ENCODE assay signal across 1 cellular context in the genomic region with DNA sequence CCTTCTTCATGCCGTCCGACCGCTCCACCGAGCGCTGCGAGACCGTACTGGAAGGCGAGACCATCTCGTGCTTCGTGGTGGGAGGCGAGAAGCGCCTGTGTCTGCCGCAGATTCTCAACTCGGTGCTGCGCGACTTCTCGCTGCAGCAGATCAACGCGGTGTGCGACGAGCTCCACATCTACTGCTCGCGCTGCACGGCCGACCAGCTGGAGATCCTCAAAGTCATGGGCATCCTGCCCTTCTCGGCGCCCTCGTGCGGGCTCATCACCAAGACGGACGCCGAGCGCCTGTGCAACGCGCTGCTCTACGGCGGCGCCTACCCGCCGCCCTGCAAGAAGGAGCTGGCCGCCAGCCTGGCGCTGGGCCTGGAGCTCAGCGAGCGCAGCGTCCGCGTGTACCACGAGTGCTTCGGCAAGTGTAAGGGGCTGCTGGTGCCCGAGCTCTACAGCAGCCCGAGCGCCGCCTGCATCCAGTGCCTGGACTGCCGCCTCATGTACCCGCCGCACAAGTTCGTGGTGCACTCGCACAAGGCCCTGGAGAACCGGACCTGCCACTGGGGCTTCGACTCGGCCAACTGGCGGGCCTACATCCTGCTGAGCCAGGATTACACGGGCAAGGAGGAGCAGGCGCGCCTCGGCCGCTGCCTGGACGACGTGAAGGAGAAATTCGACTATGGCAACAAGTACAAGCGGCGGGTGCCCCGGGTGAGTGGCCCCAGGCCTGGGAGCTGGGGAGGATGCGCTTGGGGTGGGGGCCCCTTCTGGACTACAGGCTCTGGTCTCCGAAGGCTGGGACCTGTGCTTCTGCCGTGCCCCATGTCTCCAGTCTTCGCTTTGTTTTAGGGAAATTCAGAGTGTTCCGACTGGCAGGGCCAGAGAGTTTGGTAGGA.
TF ChIP-seq lines count a peak whose summit lies in the region.

No MANE protein-coding gene starts in this region.

TF ChIP-seq in K562, 482 proteins besides CTCF, POLR2A, EP300 and RAD21 (continues in another document):
- TF ChIP-seq, protein P1, sequence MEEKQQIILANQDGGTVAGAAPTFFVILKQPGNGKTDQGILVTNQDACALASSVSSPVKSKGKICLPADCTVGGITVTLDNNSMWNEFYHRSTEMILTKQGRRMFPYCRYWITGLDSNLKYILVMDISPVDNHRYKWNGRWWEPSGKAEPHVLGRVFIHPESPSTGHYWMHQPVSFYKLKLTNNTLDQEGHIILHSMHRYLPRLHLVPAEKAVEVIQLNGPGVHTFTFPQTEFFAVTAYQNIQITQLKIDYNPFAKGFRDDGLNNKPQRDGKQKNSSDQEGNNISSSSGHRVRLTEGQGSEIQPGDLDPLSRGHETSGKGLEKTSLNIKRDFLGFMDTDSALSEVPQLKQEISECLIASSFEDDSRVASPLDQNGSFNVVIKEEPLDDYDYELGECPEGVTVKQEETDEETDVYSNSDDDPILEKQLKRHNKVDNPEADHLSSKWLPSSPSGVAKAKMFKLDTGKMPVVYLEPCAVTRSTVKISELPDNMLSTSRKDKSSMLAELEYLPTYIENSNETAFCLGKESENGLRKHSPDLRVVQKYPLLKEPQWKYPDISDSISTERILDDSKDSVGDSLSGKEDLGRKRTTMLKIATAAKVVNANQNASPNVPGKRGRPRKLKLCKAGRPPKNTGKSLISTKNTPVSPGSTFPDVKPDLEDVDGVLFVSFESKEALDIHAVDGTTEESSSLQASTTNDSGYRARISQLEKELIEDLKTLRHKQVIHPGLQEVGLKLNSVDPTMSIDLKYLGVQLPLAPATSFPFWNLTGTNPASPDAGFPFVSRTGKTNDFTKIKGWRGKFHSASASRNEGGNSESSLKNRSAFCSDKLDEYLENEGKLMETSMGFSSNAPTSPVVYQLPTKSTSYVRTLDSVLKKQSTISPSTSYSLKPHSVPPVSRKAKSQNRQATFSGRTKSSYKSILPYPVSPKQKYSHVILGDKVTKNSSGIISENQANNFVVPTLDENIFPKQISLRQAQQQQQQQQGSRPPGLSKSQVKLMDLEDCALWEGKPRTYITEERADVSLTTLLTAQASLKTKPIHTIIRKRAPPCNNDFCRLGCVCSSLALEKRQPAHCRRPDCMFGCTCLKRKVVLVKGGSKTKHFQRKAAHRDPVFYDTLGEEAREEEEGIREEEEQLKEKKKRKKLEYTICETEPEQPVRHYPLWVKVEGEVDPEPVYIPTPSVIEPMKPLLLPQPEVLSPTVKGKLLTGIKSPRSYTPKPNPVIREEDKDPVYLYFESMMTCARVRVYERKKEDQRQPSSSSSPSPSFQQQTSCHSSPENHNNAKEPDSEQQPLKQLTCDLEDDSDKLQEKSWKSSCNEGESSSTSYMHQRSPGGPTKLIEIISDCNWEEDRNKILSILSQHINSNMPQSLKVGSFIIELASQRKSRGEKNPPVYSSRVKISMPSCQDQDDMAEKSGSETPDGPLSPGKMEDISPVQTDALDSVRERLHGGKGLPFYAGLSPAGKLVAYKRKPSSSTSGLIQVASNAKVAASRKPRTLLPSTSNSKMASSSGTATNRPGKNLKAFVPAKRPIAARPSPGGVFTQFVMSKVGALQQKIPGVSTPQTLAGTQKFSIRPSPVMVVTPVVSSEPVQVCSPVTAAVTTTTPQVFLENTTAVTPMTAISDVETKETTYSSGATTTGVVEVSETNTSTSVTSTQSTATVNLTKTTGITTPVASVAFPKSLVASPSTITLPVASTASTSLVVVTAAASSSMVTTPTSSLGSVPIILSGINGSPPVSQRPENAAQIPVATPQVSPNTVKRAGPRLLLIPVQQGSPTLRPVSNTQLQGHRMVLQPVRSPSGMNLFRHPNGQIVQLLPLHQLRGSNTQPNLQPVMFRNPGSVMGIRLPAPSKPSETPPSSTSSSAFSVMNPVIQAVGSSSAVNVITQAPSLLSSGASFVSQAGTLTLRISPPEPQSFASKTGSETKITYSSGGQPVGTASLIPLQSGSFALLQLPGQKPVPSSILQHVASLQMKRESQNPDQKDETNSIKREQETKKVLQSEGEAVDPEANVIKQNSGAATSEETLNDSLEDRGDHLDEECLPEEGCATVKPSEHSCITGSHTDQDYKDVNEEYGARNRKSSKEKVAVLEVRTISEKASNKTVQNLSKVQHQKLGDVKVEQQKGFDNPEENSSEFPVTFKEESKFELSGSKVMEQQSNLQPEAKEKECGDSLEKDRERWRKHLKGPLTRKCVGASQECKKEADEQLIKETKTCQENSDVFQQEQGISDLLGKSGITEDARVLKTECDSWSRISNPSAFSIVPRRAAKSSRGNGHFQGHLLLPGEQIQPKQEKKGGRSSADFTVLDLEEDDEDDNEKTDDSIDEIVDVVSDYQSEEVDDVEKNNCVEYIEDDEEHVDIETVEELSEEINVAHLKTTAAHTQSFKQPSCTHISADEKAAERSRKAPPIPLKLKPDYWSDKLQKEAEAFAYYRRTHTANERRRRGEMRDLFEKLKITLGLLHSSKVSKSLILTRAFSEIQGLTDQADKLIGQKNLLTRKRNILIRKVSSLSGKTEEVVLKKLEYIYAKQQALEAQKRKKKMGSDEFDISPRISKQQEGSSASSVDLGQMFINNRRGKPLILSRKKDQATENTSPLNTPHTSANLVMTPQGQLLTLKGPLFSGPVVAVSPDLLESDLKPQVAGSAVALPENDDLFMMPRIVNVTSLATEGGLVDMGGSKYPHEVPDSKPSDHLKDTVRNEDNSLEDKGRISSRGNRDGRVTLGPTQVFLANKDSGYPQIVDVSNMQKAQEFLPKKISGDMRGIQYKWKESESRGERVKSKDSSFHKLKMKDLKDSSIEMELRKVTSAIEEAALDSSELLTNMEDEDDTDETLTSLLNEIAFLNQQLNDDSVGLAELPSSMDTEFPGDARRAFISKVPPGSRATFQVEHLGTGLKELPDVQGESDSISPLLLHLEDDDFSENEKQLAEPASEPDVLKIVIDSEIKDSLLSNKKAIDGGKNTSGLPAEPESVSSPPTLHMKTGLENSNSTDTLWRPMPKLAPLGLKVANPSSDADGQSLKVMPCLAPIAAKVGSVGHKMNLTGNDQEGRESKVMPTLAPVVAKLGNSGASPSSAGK (IDR thresholded peaks at IDR 0.05): peak; percentile 97
- TF ChIP-seq, protein P2, sequence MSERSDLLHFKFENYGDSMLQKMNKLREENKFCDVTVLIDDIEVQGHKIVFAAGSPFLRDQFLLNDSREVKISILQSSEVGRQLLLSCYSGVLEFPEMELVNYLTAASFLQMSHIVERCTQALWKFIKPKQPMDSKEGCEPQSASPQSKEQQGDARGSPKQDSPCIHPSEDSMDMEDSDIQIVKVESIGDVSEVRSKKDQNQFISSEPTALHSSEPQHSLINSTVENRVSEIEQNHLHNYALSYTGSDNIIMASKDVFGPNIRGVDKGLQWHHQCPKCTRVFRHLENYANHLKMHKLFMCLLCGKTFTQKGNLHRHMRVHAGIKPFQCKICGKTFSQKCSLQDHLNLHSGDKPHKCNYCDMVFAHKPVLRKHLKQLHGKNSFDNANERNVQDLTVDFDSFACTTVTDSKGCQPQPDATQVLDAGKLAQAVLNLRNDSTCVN (CRISPR knock-in tag; IDR thresholded peaks at IDR 0.05): no peak
- TF ChIP-seq HOXB6 (CRISPR knock-in tag; IDR thresholded peaks at IDR 0.05; ENCODE audit: borderline replicate concordance) (no peak), TCF7 (IDR thresholded peaks at IDR 0.05; ENCODE audit: borderline replicate concordance) (no peak), SMARCA4 (IDR thresholded peaks at IDR 0.05) (no peak), HDGF (IDR thresholded peaks at IDR 0.05) (no peak), ZKSCAN1 (IDR thresholded peaks at IDR 0.05; ENCODE audit: low read depth, low read length) (no peak), FOXJ2 (tag; IDR thresholded peaks at IDR 0.05) (no peak), DNMT1 (IDR thresholded peaks at IDR 0.05) (no peak), RBM34 (IDR thresholded peaks at IDR 0.05; ENCODE audit: borderline replicate concordance, insufficient read depth, low read length) (no peak), SMARCE1 (IDR thresholded peaks at IDR 0.05) (no peak), NCOA6 (IDR thresholded peaks at IDR 0.05) (no peak), STAT5B (CRISPR knock-in tag; IDR thresholded peaks at IDR 0.05) (no peak), RCOR1 (IDR thresholded peaks at IDR 0.05; ENCODE audit: borderline replicate concordance in 1 of 2, low read depth in 2 of 2, low read length in 2 of 2) (no peak), SUPT5H (IDR thresholded peaks at IDR 0.05) (no peak), SMARCB1 (IDR thresholded peaks at IDR 0.05; ENCODE audit: insufficient read length, low read depth) (no peak), CEBPG (CRISPR knock-in tag; IDR thresholded peaks at IDR 0.05) (no peak), CEBPG (tag; conservative IDR thresholded peaks at IDR 0.05 in 1 of 2, IDR thresholded peaks at IDR 0.05 in 1 of 2) (no peak), MEIS2 (IDR thresholded peaks at IDR 0.05; ENCODE audit: partially characterized antibody) (no peak), IRF2 (CRISPR knock-in tag; IDR thresholded peaks at IDR 0.05) (0 out of 2 replicates have a peak, but pooled peaks have one; percentile 30), RUNX1 (IDR thresholded peaks at IDR 0.05; ENCODE audit: low read depth) (0 out of 2 replicates have a peak, but pooled peaks have one; percentile 16), ZNF224 (CRISPR knock-in tag; IDR thresholded peaks at IDR 0.05) (no peak), HNRNPH1 (optimal IDR thresholded peaks at IDR 0.05; ENCODE audit: low read depth, low read length) (no peak), ZC3H4 (CRISPR knock-in tag; IDR thresholded peaks at IDR 0.05; ENCODE audit: borderline replicate concordance) (no peak), RBM25 (IDR thresholded peaks at IDR 0.05; ENCODE audit: low read depth, low read length, severe bottlenecking) (no peak), TCFL5 (CRISPR knock-in tag; conservative IDR thresholded peaks at IDR 0.05) (no peak), POLR3G (IDR thresholded peaks at IDR 0.05; ENCODE audit: extremely low read depth, insufficient read length, insufficient replicate concordance) (no peak), THRAP3 (IDR thresholded peaks at IDR 0.05; ENCODE audit: borderline replicate concordance) (no peak)
- TF ChIP-seq, protein P3, sequence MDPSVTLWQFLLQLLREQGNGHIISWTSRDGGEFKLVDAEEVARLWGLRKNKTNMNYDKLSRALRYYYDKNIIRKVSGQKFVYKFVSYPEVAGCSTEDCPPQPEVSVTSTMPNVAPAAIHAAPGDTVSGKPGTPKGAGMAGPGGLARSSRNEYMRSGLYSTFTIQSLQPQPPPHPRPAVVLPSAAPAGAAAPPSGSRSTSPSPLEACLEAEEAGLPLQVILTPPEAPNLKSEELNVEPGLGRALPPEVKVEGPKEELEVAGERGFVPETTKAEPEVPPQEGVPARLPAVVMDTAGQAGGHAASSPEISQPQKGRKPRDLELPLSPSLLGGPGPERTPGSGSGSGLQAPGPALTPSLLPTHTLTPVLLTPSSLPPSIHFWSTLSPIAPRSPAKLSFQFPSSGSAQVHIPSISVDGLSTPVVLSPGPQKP (CRISPR knock-in tag; IDR thresholded peaks at IDR 0.05): no peak
- TF ChIP-seq, protein P4, sequence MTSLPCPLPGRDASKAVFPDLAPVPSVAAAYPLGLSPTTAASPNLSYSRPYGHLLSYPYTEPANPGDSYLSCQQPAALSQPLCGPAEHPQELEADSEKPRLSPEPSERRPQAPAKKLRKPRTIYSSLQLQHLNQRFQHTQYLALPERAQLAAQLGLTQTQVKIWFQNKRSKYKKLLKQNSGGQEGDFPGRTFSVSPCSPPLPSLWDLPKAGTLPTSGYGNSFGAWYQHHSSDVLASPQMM (CRISPR knock-in tag; IDR thresholded peaks at IDR 0.05): no peak
- TF ChIP-seq, protein P5, sequence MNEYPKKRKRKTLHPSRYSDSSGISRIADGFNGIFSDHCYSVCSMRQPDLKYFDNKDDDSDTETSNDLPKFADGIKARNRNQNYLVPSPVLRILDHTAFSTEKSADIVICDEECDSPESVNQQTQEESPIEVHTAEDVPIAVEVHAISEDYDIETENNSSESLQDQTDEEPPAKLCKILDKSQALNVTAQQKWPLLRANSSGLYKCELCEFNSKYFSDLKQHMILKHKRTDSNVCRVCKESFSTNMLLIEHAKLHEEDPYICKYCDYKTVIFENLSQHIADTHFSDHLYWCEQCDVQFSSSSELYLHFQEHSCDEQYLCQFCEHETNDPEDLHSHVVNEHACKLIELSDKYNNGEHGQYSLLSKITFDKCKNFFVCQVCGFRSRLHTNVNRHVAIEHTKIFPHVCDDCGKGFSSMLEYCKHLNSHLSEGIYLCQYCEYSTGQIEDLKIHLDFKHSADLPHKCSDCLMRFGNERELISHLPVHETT (CRISPR knock-in tag; conservative IDR thresholded peaks at IDR 0.05 in 1 of 2, IDR thresholded peaks at IDR 0.05 in 1 of 2): peak in 1 of 2 experiments; percentile 61; a peak in 1 of 4 replicates
- TF ChIP-seq, protein P6, sequence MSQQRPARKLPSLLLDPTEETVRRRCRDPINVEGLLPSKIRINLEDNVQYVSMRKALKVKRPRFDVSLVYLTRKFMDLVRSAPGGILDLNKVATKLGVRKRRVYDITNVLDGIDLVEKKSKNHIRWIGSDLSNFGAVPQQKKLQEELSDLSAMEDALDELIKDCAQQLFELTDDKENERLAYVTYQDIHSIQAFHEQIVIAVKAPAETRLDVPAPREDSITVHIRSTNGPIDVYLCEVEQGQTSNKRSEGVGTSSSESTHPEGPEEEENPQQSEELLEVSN (IDR thresholded peaks at IDR 0.05; ENCODE audit: borderline replicate concordance in 1 of 2, extremely low read depth in 1 of 2, insufficient read depth in 1 of 2, insufficient read length in 1 of 2, low read depth in 1 of 2, low read length in 1 of 2, poor library complexity in 1 of 2, severe bottlenecking in 1 of 2): peak; percentile 66 to 79
- TF ChIP-seq, protein P7, sequence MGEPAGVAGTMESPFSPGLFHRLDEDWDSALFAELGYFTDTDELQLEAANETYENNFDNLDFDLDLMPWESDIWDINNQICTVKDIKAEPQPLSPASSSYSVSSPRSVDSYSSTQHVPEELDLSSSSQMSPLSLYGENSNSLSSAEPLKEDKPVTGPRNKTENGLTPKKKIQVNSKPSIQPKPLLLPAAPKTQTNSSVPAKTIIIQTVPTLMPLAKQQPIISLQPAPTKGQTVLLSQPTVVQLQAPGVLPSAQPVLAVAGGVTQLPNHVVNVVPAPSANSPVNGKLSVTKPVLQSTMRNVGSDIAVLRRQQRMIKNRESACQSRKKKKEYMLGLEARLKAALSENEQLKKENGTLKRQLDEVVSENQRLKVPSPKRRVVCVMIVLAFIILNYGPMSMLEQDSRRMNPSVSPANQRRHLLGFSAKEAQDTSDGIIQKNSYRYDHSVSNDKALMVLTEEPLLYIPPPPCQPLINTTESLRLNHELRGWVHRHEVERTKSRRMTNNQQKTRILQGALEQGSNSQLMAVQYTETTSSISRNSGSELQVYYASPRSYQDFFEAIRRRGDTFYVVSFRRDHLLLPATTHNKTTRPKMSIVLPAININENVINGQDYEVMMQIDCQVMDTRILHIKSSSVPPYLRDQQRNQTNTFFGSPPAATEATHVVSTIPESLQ (CRISPR knock-in tag; IDR thresholded peaks at IDR 0.05): no peak
- TF ChIP-seq, protein P8, sequence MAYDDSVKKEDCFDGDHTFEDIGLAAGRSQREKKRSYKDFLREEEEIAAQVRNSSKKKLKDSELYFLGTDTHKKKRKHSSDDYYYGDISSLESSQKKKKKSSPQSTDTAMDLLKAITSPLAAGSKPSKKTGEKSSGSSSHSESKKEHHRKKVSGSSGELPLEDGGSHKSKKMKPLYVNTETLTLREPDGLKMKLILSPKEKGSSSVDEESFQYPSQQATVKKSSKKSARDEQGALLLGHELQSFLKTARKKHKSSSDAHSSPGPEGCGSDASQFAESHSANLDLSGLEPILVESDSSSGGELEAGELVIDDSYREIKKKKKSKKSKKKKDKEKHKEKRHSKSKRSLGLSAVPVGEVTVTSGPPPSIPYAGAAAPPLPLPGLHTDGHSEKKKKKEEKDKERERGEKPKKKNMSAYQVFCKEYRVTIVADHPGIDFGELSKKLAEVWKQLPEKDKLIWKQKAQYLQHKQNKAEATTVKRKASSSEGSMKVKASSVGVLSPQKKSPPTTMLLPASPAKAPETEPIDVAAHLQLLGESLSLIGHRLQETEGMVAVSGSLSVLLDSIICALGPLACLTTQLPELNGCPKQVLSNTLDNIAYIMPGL (CRISPR knock-in tag; IDR thresholded peaks at IDR 0.05): 0 out of 2 replicates have a peak, but pooled peaks have one; percentile 50
